25 cellular contexts compared by ENCODE assay signal in genomic region chr1:92277105-92277504, GRCh38. TPM values are rescaled to one million over a fixed set of nuclear protein-coding genes. Genes with fewer than 3 reads are reported as not detected.
A peak's percentile ranks its signal among the peaks of the same experiment; 100 is the strongest.
DNase-seq lines count a peak whose midpoint lies in the region; ATAC-seq, FAIRE-seq and TF ChIP-seq lines count a peak whose summit lies in the region.
"Had no signal": no experiment of that assay in that cellular context is flagged by ENCODE, and none has a peak within 500 bp of the region (broad histone marks: within the 10 kb centered on the region; RNA-seq: fewer than 3 reads in every experiment).

No MANE protein-coding gene starts in this region.

- no peak overlapping the region for H2AFZ ChIP-seq in fibroblast of lung (ENCODE audit: low read length)

- H3K9me3 ChIP-seq in RWPE2 (ENCODE audit: severe bottlenecking), result no peaks in the 10 kb centered on the region
- no peaks in the 10 kb centered on the region for H3K9me3 ChIP-seq in fibroblast of lung (ENCODE audit: control insufficient read depth, insufficient read depth, low read depth, low read length)
- H3K9me3 ChIP-seq: BE2C, Caco-2, gastroesophageal sphincter, ovary had no signal

- H3K36me3 ChIP-seq in RWPE2 (ENCODE audit: low read depth), result peaks cover 23% of the 10 kb centered on the region
- no peaks in the 10 kb centered on the region for H3K36me3 ChIP-seq in fibroblast of lung (ENCODE audit: control insufficient read depth, insufficient read depth, low read length)
- H3K36me3 ChIP-seq: BE2C, ovary had no signal

- no peak overlapping the region for H3K9ac ChIP-seq in fibroblast of lung (ENCODE audit: insufficient read depth, low read length)

- no peak overlapping the region for H3K4me3 ChIP-seq in HFF-Myc (replicated peaks; ENCODE audit: low read depth, low read length)
- H3K4me3 ChIP-seq in RWPE2 (ENCODE audit: severe bottlenecking), result no peak overlapping the region
- H3K4me3 ChIP-seq in fibroblast of lung (replicated peaks in 1 of 4; ENCODE audit: control extremely low read depth in 1 of 4, insufficient read depth in 1 of 4, low read depth in 3 of 4, low read length in 4 of 4), result no peak overlapping the region
- no peak overlapping the region for H3K4me3 ChIP-seq in skeletal muscle cell (ENCODE audit: low read depth, low read length)
- H3K4me3 ChIP-seq: coronary artery, gastroesophageal sphincter, ovary had no signal

- H3K27ac ChIP-seq in RWPE2 (ENCODE audit: poor library complexity, severe bottlenecking) (no peak overlapping the region), fibroblast of lung (ENCODE audit: insufficient read depth, low read length) (no peak overlapping the region)
- H3K27ac ChIP-seq: coronary artery, gastroesophageal sphincter, ovary had no signal

- no peaks in the 10 kb centered on the region for H4K20me1 ChIP-seq in fibroblast of lung (ENCODE audit: control insufficient read depth, extremely low read depth, insufficient read depth, low read length)

- no peaks in the 10 kb centered on the region for H3K27me3 ChIP-seq in RWPE2 (ENCODE audit: insufficient read depth, poor library complexity, severe bottlenecking)
- no peaks in the 10 kb centered on the region for H3K27me3 ChIP-seq in fibroblast of lung (ENCODE audit: control insufficient read depth, insufficient read depth, low read length)
- H3K27me3 ChIP-seq: BE2C, gastroesophageal sphincter, ovary had no signal

- no peak for FAIRE-seq in frontal cortex (lab: Jason Lieb, UNC)

- DNase-seq in HFF-Myc (ENCODE audit: extremely low read depth, low read depth) (peak; percentile 25), RWPE2 (ENCODE audit: low spot score) (no peak), fibroblast of lung (ENCODE audit: low read depth in 2 of 2) (peak; percentile 66 to 77), skeletal muscle cell (ENCODE audit: low read depth) (peak; percentile 37), frontal cortex (ENCODE audit: low spot score in 2 of 2) (no peak)
- DNase-seq: activated naive CD4-positive, alpha-beta T cell treated with anti-CD3 and anti-CD28 coated beads for 36 hours; activated T-cell treated with anti-CD3 and anti-CD28 coated beads, Interleukin-2, amount 50 U/mL, for 48 hours; BE2C; Caco-2; Karpas-422; mesendoderm; naive thymus-derived CD4-positive, alpha-beta T cell; NCI-H1105; NCI-H524; ovary; right cardiac atrium; substantia nigra had no signal

- TF ChIP-seq CTCF in HFF-Myc (IDR thresholded peaks at IDR 0.05; ENCODE audit: low read depth, low read length, missing control alignments) (no peak), RWPE2 (IDR thresholded peaks at IDR 0.05; ENCODE audit: poor library complexity, severe bottlenecking) (no peak), fibroblast of lung (conservative IDR thresholded peaks at IDR 0.05 in 1 of 2, IDR thresholded peaks at IDR 0.05 in 1 of 2; ENCODE audit: low read depth in 1 of 2, low read length in 2 of 2) (no peak)

- H3K4me2 ChIP-seq in fibroblast of lung (ENCODE audit: extremely low read depth, insufficient read depth, low read length), result no peak overlapping the region

- no peaks in the 10 kb centered on the region for H3K79me2 ChIP-seq in fibroblast of lung (ENCODE audit: control insufficient read depth, insufficient read depth, low read length)

- ATAC-seq in RWPE2 (ENCODE audit: low read depth), result peak; percentile 84
- no peak for ATAC-seq in HG02973 (IDR thresholded peaks at IDR 0.05; ENCODE audit: unreplicated experiment)
- ATAC-seq in GM19351 (IDR thresholded peaks at IDR 0.05; ENCODE audit: unreplicated experiment), result no peak
- ATAC-seq in esophagus mucosa, result no peak
- ATAC-seq: activated CD4-positive, CD25-positive, alpha-beta regulatory T cell treated with anti-CD3 and anti-CD28 coated beads, Interleukin-2, amount 50 U/mL, for 24 hours; gastroesophageal sphincter; naive thymus-derived CD4-positive, alpha-beta T cell; right cardiac atrium had no signal

- H3K4me1 ChIP-seq in RWPE2 (ENCODE audit: insufficient read depth, poor library complexity, severe bottlenecking), result no peaks in the 10 kb centered on the region
- peaks cover 3% of the 10 kb centered on the region for H3K4me1 ChIP-seq in fibroblast of lung (ENCODE audit: control insufficient read depth, extremely low read depth, insufficient read depth, low read length)
- H3K4me1 ChIP-seq: BE2C, Caco-2, gastroesophageal sphincter had no signal

RNA-seq across cellular contexts. Expression of gene GLMN, which starts 21.7 kb away (rescaled TPM):
- total RNA-seq in fibroblast of lung, result 7.8 and 8.7 TPM in 2 replicates
- polyA plus RNA-seq in fibroblast of lung, result 8.1 and 9.1 TPM in 2 replicates
- 7.7 and 7.9 TPM in 2 replicates for polyA plus RNA-seq in fibroblast of lung (2012)
- not detected in 2 replicates for polyA minus RNA-seq in fibroblast of lung (ENCODE audit: low replicate concordance)
- total RNA-seq in esophagus mucosa, result 8.9 TPM
- total RNA-seq in frontal cortex, result 41.2 TPM

RNA-seq across cellular contexts. Expression of gene RPAP2, which starts 21.8 kb away (rescaled TPM):
- total RNA-seq in fibroblast of lung (5.4 and 5.6 TPM in 2 replicates), esophagus mucosa (20.3 TPM), frontal cortex (26.1 TPM)
- polyA plus RNA-seq in fibroblast of lung, result 13.0 and 13.3 TPM in 2 replicates
- 8.3 and 9.5 TPM in 2 replicates for polyA plus RNA-seq in fibroblast of lung (2012)
- 0.82 and 2.1 TPM in 2 replicates for polyA minus RNA-seq in fibroblast of lung (ENCODE audit: low replicate concordance)

RNA-seq across cellular contexts. Expression of gene C1orf146, which starts 59.4 kb away (rescaled TPM):
- total RNA-seq in fibroblast of lung, result not detected in 2 replicates
- polyA plus RNA-seq in fibroblast of lung, result not detected in 2 replicates
- polyA plus RNA-seq in fibroblast of lung (2012), result not detected in 2 replicates
- polyA minus RNA-seq in fibroblast of lung (ENCODE audit: low replicate concordance), result not detected in 2 replicates
- total RNA-seq in esophagus mucosa, result not detected
- not detected for total RNA-seq in frontal cortex
- total RNA-seq: activated CD8-positive, alpha-beta memory T cell treated with anti-CD3 and anti-CD28 coated beads for 36 hours; activated naive CD4-positive, alpha-beta T cell treated with anti-CD3 and anti-CD28 coated beads for 36 hours; Caco-2; gastroesophageal sphincter; naive thymus-derived CD4-positive, alpha-beta T cell; ovary; right cardiac atrium; urinary bladder had no signal
- polyA plus RNA-seq: naive thymus-derived CD4-positive, alpha-beta T cell; ovary; right cardiac atrium; urinary bladder had no signal

Comparison
In these comparisons a context has a peak if more than half of its experiments do, and no peak if none do; other contexts are left out.
1. DNase-seq: peak in HFF-Myc (single experiment), fibroblast of lung (2 of 2) and skeletal muscle cell (single experiment); none in RWPE2 (single experiment) and frontal cortex (0 of 2).